In genomic region chr6:158703840-158704822, GRCh38 we compare ENCODE assay signal across 8 cellular contexts. TPM values are rescaled to one million over a fixed set of nuclear protein-coding genes. Genes with fewer than 3 reads are reported as not detected.
A peak's percentile ranks its signal among the peaks of the same experiment; 100 is the strongest.
DNase-seq lines count a peak whose midpoint lies in the region; ATAC-seq and TF ChIP-seq lines count a peak whose summit lies in the region.

No MANE protein-coding gene starts in this region.

- H3K4me1 ChIP-seq in thyroid gland = peaks cover 46 to 50% of the 10 kb centered on the region in 2 donors

- DNase-seq in EH (ENCODE audit: low read depth) (peak; percentile 64), SK-N-DZ (ENCODE audit: low spot score) (peak; percentile 76), glutamatergic neuron (peak; percentile 91), osteocyte (ENCODE audit: extremely low spot score, unreplicated experiment) (peak; percentile 94), thyroid gland (peak; percentile 86 to 90)
- DNase-seq in activated naive CD4-positive, alpha-beta T cell treated with anti-CD3 and anti-CD28 coated beads, Interleukin-2, amount 10 ng/mL, durations not matched to agents 7 days and 5 days = peak; percentile 81

- CTCF ChIA-PET in activated naive CD4-positive, alpha-beta T cell treated with anti-CD3 and anti-CD28 coated beads, Interleukin-2, amount 10 ng/mL, durations not matched to agents 7 days and 5 days (lab: Charles Lee) = interaction anchor here (0.6 to 5.1 kb wide), 14 partner anchors 13 to 431 kb away, joined by 3 to 49 read pairs (median 3); partner anchors contain the start of gene RSPH3

- H3K27me3 Mint-ChIP-seq in activated naive CD4-positive, alpha-beta T cell treated with anti-CD3 and anti-CD28 coated beads, Interleukin-2, amount 10 ng/mL, durations not matched to agents 7 days and 5 days = no peaks in the 10 kb centered on the region
- peaks cover 3% of the 10 kb centered on the region for H3K27me3 Mint-ChIP-seq in glutamatergic neuron (ENCODE audit: unreplicated experiment)
- no peaks in the 10 kb centered on the region for H3K27me3 Mint-ChIP-seq in osteocyte (ENCODE audit: unreplicated experiment)

- H3K4me1 Mint-ChIP-seq in activated naive CD4-positive, alpha-beta T cell treated with anti-CD3 and anti-CD28 coated beads, Interleukin-2, amount 10 ng/mL, durations not matched to agents 7 days and 5 days = peaks cover 20% of the 10 kb centered on the region
- H3K4me1 Mint-ChIP-seq in glutamatergic neuron (ENCODE audit: low read depth, unreplicated experiment) = peaks cover 19% of the 10 kb centered on the region
- H3K4me1 Mint-ChIP-seq in osteocyte (ENCODE audit: unreplicated experiment) = peaks cover 32% of the 10 kb centered on the region

- H3K27me3 ChIP-seq in thyroid gland = no peaks in the 10 kb centered on the region

- TF ChIP-seq EP300 in Ishikawa (IDR thresholded peaks at IDR 0.05; ENCODE audit: borderline replicate concordance) = no peak

- H3K9me3 Mint-ChIP-seq in activated naive CD4-positive, alpha-beta T cell treated with anti-CD3 and anti-CD28 coated beads, Interleukin-2, amount 10 ng/mL, durations not matched to agents 7 days and 5 days = no peaks in the 10 kb centered on the region
- H3K9me3 Mint-ChIP-seq in glutamatergic neuron (ENCODE audit: unreplicated experiment) (no peaks in the 10 kb centered on the region), osteocyte (ENCODE audit: unreplicated experiment) (no peaks in the 10 kb centered on the region)

- peak; percentile 97 for TF ChIP-seq CTCF in glutamatergic neuron (IDR thresholded peaks at IDR 0.05; ENCODE audit: partially characterized antibody, unreplicated experiment)
- TF ChIP-seq CTCF in osteocyte (IDR thresholded peaks at IDR 0.05) = peak; percentile 100
- peak; percentile 90 to 100 (median 96) for TF ChIP-seq CTCF in thyroid gland (IDR thresholded peaks at IDR 0.05)

- H3K36me3 Mint-ChIP-seq in activated naive CD4-positive, alpha-beta T cell treated with anti-CD3 and anti-CD28 coated beads, Interleukin-2, amount 10 ng/mL, durations not matched to agents 7 days and 5 days = peaks cover 10% of the 10 kb centered on the region
- H3K36me3 Mint-ChIP-seq in glutamatergic neuron (ENCODE audit: unreplicated experiment) (no peaks in the 10 kb centered on the region), osteocyte (ENCODE audit: unreplicated experiment) (no peaks in the 10 kb centered on the region)

- ATAC-seq in GM21717 (IDR thresholded peaks at IDR 0.05; ENCODE audit: unreplicated experiment) = peak; percentile 94

- H3K4me3 ChIP-seq in thyroid gland (replicated peaks in 1 of 3) = peak overlapping the region in 1 of 3 donors; percentile 13

- no peaks in the 10 kb centered on the region for H3K9me3 ChIP-seq in thyroid gland

- peak overlapping the region; percentile 68 for H3K4me3 Mint-ChIP-seq in activated naive CD4-positive, alpha-beta T cell treated with anti-CD3 and anti-CD28 coated beads, Interleukin-2, amount 10 ng/mL, durations not matched to agents 7 days and 5 days
- H3K4me3 Mint-ChIP-seq in glutamatergic neuron (ENCODE audit: unreplicated experiment) = no peak overlapping the region
- H3K4me3 Mint-ChIP-seq in osteocyte (ENCODE audit: unreplicated experiment) = peak overlapping the region; percentile 78

- no peaks in the 10 kb centered on the region for H3K36me3 ChIP-seq in thyroid gland

- WGBS in thyroid gland, 2 donors = 14 to 16% methylated on average over 27 to 29 of the region's 42 CpGs

- H3K27ac ChIP-seq in thyroid gland = peak overlapping the region; percentile 85 to 92 (median 91)

- peak in 1 of 2 donors; percentile 53 for TF ChIP-seq POLR2A in thyroid gland (IDR thresholded peaks at IDR 0.05)

- peak; percentile 93 for TF ChIP-seq RAD21 in Ishikawa (IDR thresholded peaks at IDR 0.05; ENCODE audit: low read depth)

- peak overlapping the region; percentile 60 for H3K27ac Mint-ChIP-seq in activated naive CD4-positive, alpha-beta T cell treated with anti-CD3 and anti-CD28 coated beads, Interleukin-2, amount 10 ng/mL, durations not matched to agents 7 days and 5 days
- peak overlapping the region; percentile 72 for H3K27ac Mint-ChIP-seq in glutamatergic neuron (ENCODE audit: unreplicated experiment)
- H3K27ac Mint-ChIP-seq in osteocyte (ENCODE audit: unreplicated experiment) = no peak overlapping the region

- intact Hi-C loops in thyroid gland (cut with DNase I) = loop anchor here (5.0 to 10.0 kb wide), 2 partner anchors 161 to 268 kb away; no protein-coding TSS in a partner anchor

TF ChIP-seq in Ishikawa, 13 proteins besides CTCF, POLR2A, EP300 and RAD21:
- TF ChIP-seq TCF12 (IDR thresholded peaks at IDR 0.05; ENCODE audit: low read depth) = 0 out of 2 replicates have a peak, but pooled peaks have one; percentile 26
- no peak for TF ChIP-seq EGR1 (IDR thresholded peaks at IDR 0.05)
- TF ChIP-seq, protein P1, sequence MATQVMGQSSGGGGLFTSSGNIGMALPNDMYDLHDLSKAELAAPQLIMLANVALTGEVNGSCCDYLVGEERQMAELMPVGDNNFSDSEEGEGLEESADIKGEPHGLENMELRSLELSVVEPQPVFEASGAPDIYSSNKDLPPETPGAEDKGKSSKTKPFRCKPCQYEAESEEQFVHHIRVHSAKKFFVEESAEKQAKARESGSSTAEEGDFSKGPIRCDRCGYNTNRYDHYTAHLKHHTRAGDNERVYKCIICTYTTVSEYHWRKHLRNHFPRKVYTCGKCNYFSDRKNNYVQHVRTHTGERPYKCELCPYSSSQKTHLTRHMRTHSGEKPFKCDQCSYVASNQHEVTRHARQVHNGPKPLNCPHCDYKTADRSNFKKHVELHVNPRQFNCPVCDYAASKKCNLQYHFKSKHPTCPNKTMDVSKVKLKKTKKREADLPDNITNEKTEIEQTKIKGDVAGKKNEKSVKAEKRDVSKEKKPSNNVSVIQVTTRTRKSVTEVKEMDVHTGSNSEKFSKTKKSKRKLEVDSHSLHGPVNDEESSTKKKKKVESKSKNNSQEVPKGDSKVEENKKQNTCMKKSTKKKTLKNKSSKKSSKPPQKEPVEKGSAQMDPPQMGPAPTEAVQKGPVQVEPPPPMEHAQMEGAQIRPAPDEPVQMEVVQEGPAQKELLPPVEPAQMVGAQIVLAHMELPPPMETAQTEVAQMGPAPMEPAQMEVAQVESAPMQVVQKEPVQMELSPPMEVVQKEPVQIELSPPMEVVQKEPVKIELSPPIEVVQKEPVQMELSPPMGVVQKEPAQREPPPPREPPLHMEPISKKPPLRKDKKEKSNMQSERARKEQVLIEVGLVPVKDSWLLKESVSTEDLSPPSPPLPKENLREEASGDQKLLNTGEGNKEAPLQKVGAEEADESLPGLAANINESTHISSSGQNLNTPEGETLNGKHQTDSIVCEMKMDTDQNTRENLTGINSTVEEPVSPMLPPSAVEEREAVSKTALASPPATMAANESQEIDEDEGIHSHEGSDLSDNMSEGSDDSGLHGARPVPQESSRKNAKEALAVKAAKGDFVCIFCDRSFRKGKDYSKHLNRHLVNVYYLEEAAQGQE (IDR thresholded peaks at IDR 0.05; ENCODE audit: low read depth) = no peak
- TF ChIP-seq, protein P2, sequence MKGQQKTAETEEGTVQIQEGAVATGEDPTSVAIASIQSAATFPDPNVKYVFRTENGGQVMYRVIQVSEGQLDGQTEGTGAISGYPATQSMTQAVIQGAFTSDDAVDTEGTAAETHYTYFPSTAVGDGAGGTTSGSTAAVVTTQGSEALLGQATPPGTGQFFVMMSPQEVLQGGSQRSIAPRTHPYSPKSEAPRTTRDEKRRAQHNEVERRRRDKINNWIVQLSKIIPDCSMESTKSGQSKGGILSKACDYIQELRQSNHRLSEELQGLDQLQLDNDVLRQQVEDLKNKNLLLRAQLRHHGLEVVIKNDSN (IDR thresholded peaks at IDR 0.05) = peak; percentile 74
- TF ChIP-seq YY1 (IDR thresholded peaks at IDR 0.05; ENCODE audit: low read depth) = no peak
- TF ChIP-seq CEBPB (IDR thresholded peaks at IDR 0.05) = no peak
- no peak for TF ChIP-seq FOXM1 (IDR thresholded peaks at IDR 0.05; ENCODE audit: borderline replicate concordance, low read depth)
- TF ChIP-seq TAF1 (IDR thresholded peaks at IDR 0.05; ENCODE audit: low read depth) = peak; percentile 23; the same call in 1 of the 2 replicates
- no peak for TF ChIP-seq TEAD4 (IDR thresholded peaks at IDR 0.05)
- TF ChIP-seq, protein P3, sequence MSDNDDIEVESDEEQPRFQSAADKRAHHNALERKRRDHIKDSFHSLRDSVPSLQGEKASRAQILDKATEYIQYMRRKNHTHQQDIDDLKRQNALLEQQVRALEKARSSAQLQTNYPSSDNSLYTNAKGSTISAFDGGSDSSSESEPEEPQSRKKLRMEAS (IDR thresholded peaks at IDR 0.05) = peak; percentile 68
- TF ChIP-seq CREB1 (IDR thresholded peaks at IDR 0.05; ENCODE audit: low read depth) = no peak
- peak; percentile 92 for TF ChIP-seq ZBTB7A (IDR thresholded peaks at IDR 0.05; ENCODE audit: low read depth)
- no peak for TF ChIP-seq NFIC (IDR thresholded peaks at IDR 0.05)

RNA-seq across cellular contexts. Expression of gene SYTL3, which starts 54.3 kb away (rescaled TPM):
- 3.3 and 6.0 TPM in 2 replicates for polyA plus RNA-seq in SK-N-DZ (2014; cell fraction: cytosol; rRNA removed)
- 3.2 and 6.0 TPM in 2 replicates for polyA plus RNA-seq in SK-N-DZ (2014; cell fraction: nucleus; rRNA removed)
- total RNA-seq in glutamatergic neuron (ENCODE audit: unreplicated experiment) = 2.8 TPM
- total RNA-seq in osteocyte = 0.31 and 0.48 TPM in 2 replicates
- total RNA-seq in thyroid gland = 10 to 100 TPM; 16.9 to 33.0 (median 24.4) TPM

RNA-seq across cellular contexts. Expression of gene DYNLT1, which starts 59.6 kb away (rescaled TPM):
- 333 and 438 TPM in 2 replicates for polyA plus RNA-seq in SK-N-DZ (2014; cell fraction: cytosol; rRNA removed)
- 295 and 313 TPM in 2 replicates for polyA plus RNA-seq in SK-N-DZ (2014; cell fraction: nucleus; rRNA removed)
- total RNA-seq in glutamatergic neuron (ENCODE audit: unreplicated experiment) = 261 TPM
- 116 and 118 TPM in 2 replicates for total RNA-seq in osteocyte
- 100 to 1,000 TPM in 2 of 4 donors, 10 to 100 TPM in 2; 76.6 to 113 (median 93.4) TPM for total RNA-seq in thyroid gland
